ENCODE assay signal across 23 cellular contexts in genomic region chr4:151652841-151653547, GRCh38.
DNase-seq lines count a peak whose midpoint lies in the region; TF ChIP-seq lines count a peak whose summit lies in the region.
"Had no signal": no experiment of that assay in that cellular context is flagged by ENCODE, and none has a peak within 500 bp of the region (broad histone marks: within the 10 kb centered on the region; RNA-seq: fewer than 3 reads in every experiment).

No MANE protein-coding gene starts in this region.

- H3K9me3 Mint-ChIP-seq in neural crest cell: no peaks in the 10 kb centered on the region
- no peaks in the 10 kb centered on the region for H3K9me3 Mint-ChIP-seq in activated CD4-positive, alpha-beta memory T cell treated with anti-CD3 and anti-CD28 coated beads for 36 hours
- H3K9me3 Mint-ChIP-seq: GM23338, mesothelial cell of epicardium, neural progenitor cell had no signal

- intact Hi-C loops in activated CD4-positive, alpha-beta memory T cell treated with anti-CD3 and anti-CD28 coated beads for 36 hours (cut with micrococcal nuclease): no loop called here

- H3K4me3 ChIP-seq in HAP-1: no peak overlapping the region
- H3K4me3 ChIP-seq: ascending aorta, colonic mucosa, GM23338, neural progenitor cell had no signal

- no peak overlapping the region for H3K4me3 Mint-ChIP-seq in neural crest cell
- H3K4me3 Mint-ChIP-seq in activated CD4-positive, alpha-beta memory T cell treated with anti-CD3 and anti-CD28 coated beads for 36 hours: no peak overlapping the region
- H3K4me3 Mint-ChIP-seq: GM23338, mesothelial cell of epicardium, neural progenitor cell had no signal

- POLR2A ChIA-PET in activated CD4-positive, alpha-beta memory T cell treated with anti-CD3 and anti-CD28 coated beads for 36 hours (lab: Charles Lee): no interaction called here

- DNase-seq in AG09319 (ENCODE audit: extremely low read depth, low read depth): peak; percentile 81
- peak; percentile 67 for DNase-seq in GM04503 (ENCODE audit: low read depth)
- DNase-seq in cerebellum (ENCODE audit: low spot score): peak; percentile 35
- no peak for DNase-seq in neural crest cell (ENCODE audit: low read depth, low spot score)
- DNase-seq in HAP-1 (ENCODE audit: low spot score in 2 of 2): no peak
- DNase-seq in activated CD4-positive, alpha-beta memory T cell treated with anti-CD3 and anti-CD28 coated beads for 36 hours: no peak
- no peak for DNase-seq in stimulated activated CD4-positive, alpha-beta T cell treated with anti-CD3 and anti-CD28 coated beads, Interleukin-2, amount 100 ng/mL, for 24 hours
- no peak for DNase-seq in activated CD4-positive, alpha-beta T cell treated with anti-CD3 and anti-CD28 coated beads, Interleukin-2, amount 50 U/mL, for 1 hour
- DNase-seq: activated CD4-positive, alpha-beta T cell treated with anti-CD3 and anti-CD28 coated beads for 1 hour; activated naive CD4-positive, alpha-beta T cell; AML-193; colonic mucosa; islet precursor cell; MV-4-11; NCI-H2029 treated with DMSO at 0.1 percent for 48 hours; NCI-H524 treated with DMSO at 0.1 percent for 48 hours; OCI-M1; retina; stimulated activated CD4-positive, alpha-beta T cell treated with anti-CD3 and anti-CD28 coated beads, Interleukin-1b, Interleukin-23, amount 100 ng/mL, for 48 hours had no signal

- peak overlapping the region; percentile 68 for H3K27ac Mint-ChIP-seq in neural crest cell (ENCODE audit: unreplicated experiment)
- no peak overlapping the region for H3K27ac Mint-ChIP-seq in activated CD4-positive, alpha-beta memory T cell treated with anti-CD3 and anti-CD28 coated beads for 36 hours
- H3K27ac Mint-ChIP-seq: mesothelial cell of epicardium, neural progenitor cell had no signal

- no peaks in the 10 kb centered on the region for H3K4me1 Mint-ChIP-seq in neural crest cell
- H3K4me1 Mint-ChIP-seq in activated CD4-positive, alpha-beta memory T cell treated with anti-CD3 and anti-CD28 coated beads for 36 hours (ENCODE audit: low read depth): no peaks in the 10 kb centered on the region
- H3K4me1 Mint-ChIP-seq: GM23338, neural progenitor cell had no signal

- H3K36me3 ChIP-seq in HAP-1 (replicated peaks): no peaks in the 10 kb centered on the region
- H3K36me3 ChIP-seq: ascending aorta, colonic mucosa, neural progenitor cell had no signal

- no peaks in the 10 kb centered on the region for H3K9me3 ChIP-seq in HAP-1
- H3K9me3 ChIP-seq: ascending aorta, colonic mucosa had no signal

- H3K27me3 Mint-ChIP-seq in neural crest cell (ENCODE audit: low read depth): peaks cover 4% of the 10 kb centered on the region
- H3K27me3 Mint-ChIP-seq in activated CD4-positive, alpha-beta memory T cell treated with anti-CD3 and anti-CD28 coated beads for 36 hours: no peaks in the 10 kb centered on the region

- no peaks in the 10 kb centered on the region for H3K4me1 ChIP-seq in HAP-1
- H3K4me1 ChIP-seq: ascending aorta, colonic mucosa, neural progenitor cell had no signal

- TF ChIP-seq CTCF in AG09319 (IDR thresholded peaks at IDR 0.05; ENCODE audit: low read depth, low read length): no peak
- no peak for TF ChIP-seq CTCF in neural crest cell (conservative IDR thresholded peaks at IDR 0.05)

- H3K27me3 ChIP-seq in HAP-1 (ENCODE audit: low read depth): no peaks in the 10 kb centered on the region
- H3K27me3 ChIP-seq: ascending aorta, colonic mucosa, neural progenitor cell had no signal

- no peaks in the 10 kb centered on the region for H3K36me3 Mint-ChIP-seq in neural crest cell (ENCODE audit: low read depth)
- no peaks in the 10 kb centered on the region for H3K36me3 Mint-ChIP-seq in activated CD4-positive, alpha-beta memory T cell treated with anti-CD3 and anti-CD28 coated beads for 36 hours

- CTCF ChIA-PET in activated CD4-positive, alpha-beta memory T cell treated with anti-CD3 and anti-CD28 coated beads for 36 hours (lab: Charles Lee): no interaction called here

- in situ Hi-C loops in HAP-1 (cut with MboI; ENCODE audit: low sequenced_read_pairs): no loop called here

Comparison
In these comparisons a context has a peak if more than half of its experiments do, and no peak if none do; other contexts are left out.
1. DNase-seq: peak in AG09319 (single experiment), GM04503 (single experiment) and cerebellum (single experiment); none in neural crest cell (single experiment), HAP-1 (0 of 2), activated CD4-positive, alpha-beta memory T cell treated with anti-CD3 and anti-CD28 coated beads for 36 hours (single experiment), stimulated activated CD4-positive, alpha-beta T cell treated with anti-CD3 and anti-CD28 coated beads, Interleukin-2, amount 100 ng/mL, for 24 hours (0 of 2) and activated CD4-positive, alpha-beta T cell treated with anti-CD3 and anti-CD28 coated beads, Interleukin-2, amount 50 U/mL, for 1 hour (single experiment).